Comparison of ENCODE assay signal across 9 cellular contexts in the genomic region with DNA sequence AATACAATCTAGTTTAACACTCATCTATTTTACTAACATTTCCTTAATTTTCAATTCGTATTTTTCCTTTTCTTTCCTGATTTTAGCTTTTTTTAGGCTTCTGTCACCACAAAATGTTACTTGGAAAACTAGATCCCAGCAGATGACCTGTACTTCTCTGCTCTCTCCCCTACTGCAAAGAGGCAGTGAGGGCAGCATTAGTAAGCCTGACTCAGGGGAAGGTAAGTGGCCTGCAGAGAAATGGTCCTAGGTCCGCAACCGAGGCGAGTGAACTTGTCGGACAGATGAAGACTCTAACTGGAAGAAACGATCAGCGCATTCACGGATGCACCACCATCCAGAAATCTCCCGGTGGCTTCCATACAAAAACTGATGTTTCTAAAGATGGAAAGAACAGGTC.
DNase-seq lines count a peak whose midpoint lies in the region; ATAC-seq and TF ChIP-seq lines count a peak whose summit lies in the region.
"Had no signal": no experiment of that assay in that cellular context is flagged by ENCODE, and none has a peak within 500 bp of the region (broad histone marks: within the 10 kb centered on the region; RNA-seq: fewer than 3 reads in every experiment).

No MANE protein-coding gene starts in this region.

- no peak overlapping the region for H2AFZ ChIP-seq in MM.1S (ENCODE audit: low read length)

- H3K27me3 ChIP-seq in MM.1S (replicated peaks; ENCODE audit: insufficient read depth, low read length), result no peaks in the 10 kb centered on the region
- H3K27me3 ChIP-seq: MG63 had no signal

- H3K27ac ChIP-seq in MM.1S (ENCODE audit: low read length), result peak overlapping the region; percentile 52; the same call in 1 of the 2 replicates

- no peaks in the 10 kb centered on the region for H3K9me3 Mint-ChIP-seq in dendritic cell treated with granulocyte-macrophage colony-stimulating factor and Interleukin-4, amounts not matched to agents 40 ng/mL and 50 ng/mL, for 4 days
- H3K9me3 Mint-ChIP-seq in nephron progenitor cell, result no peaks in the 10 kb centered on the region

- H3K4me3 ChIP-seq in MM.1S (ENCODE audit: low read length), result no peak overlapping the region

- peaks cover 82% of the 10 kb centered on the region for H3K4me1 Mint-ChIP-seq in dendritic cell treated with granulocyte-macrophage colony-stimulating factor and Interleukin-4, amounts not matched to agents 40 ng/mL and 50 ng/mL, for 4 days (ENCODE audit: low read depth)
- H3K4me1 Mint-ChIP-seq in nephron progenitor cell, result peaks cover 21% of the 10 kb centered on the region

- DNase-seq in AG08395 (ENCODE audit: low spot score) (peak; percentile 50), MM.1S (no peak), nephron progenitor cell (no peak), NCI-H1694 (lab: John Stamatoyannopoulos, UW) (no peak), DMS153 (lab: John Stamatoyannopoulos, UW) (no peak), NCI-H748 (lab: John Stamatoyannopoulos, UW; ENCODE audit: unreplicated experiment) (no peak)

- H3K9me3 ChIP-seq in MM.1S (replicated peaks; ENCODE audit: insufficient read depth, low read length), result no peaks in the 10 kb centered on the region
- H3K9me3 ChIP-seq: MG63 had no signal

- no peaks in the 10 kb centered on the region for H3K9me2 ChIP-seq in MM.1S (replicated peaks; ENCODE audit: insufficient read depth, low read length)

- no peak overlapping the region for H3K4me2 ChIP-seq in MM.1S (ENCODE audit: low read depth, low read length)

- peak overlapping the region; percentile 33 for H3K4me3 Mint-ChIP-seq in dendritic cell treated with granulocyte-macrophage colony-stimulating factor and Interleukin-4, amounts not matched to agents 40 ng/mL and 50 ng/mL, for 4 days
- H3K4me3 Mint-ChIP-seq in nephron progenitor cell, result no peak overlapping the region

- H4K20me1 ChIP-seq in MM.1S (ENCODE audit: insufficient read depth, low read length), result no peaks in the 10 kb centered on the region

- peaks cover 73% of the 10 kb centered on the region for H3K36me3 Mint-ChIP-seq in dendritic cell treated with granulocyte-macrophage colony-stimulating factor and Interleukin-4, amounts not matched to agents 40 ng/mL and 50 ng/mL, for 4 days (ENCODE audit: low read depth)
- peaks cover 26% of the 10 kb centered on the region for H3K36me3 Mint-ChIP-seq in nephron progenitor cell (ENCODE audit: low read depth)

- intact Hi-C loops in dendritic cell treated with granulocyte-macrophage colony-stimulating factor and Interleukin-4, amounts not matched to agents 40 ng/mL and 50 ng/mL, for 4 days (cut with micrococcal nuclease), result no loop called here

- peak overlapping the region; percentile 88 for H3K27ac Mint-ChIP-seq in dendritic cell treated with granulocyte-macrophage colony-stimulating factor and Interleukin-4, amounts not matched to agents 40 ng/mL and 50 ng/mL, for 4 days
- H3K27ac Mint-ChIP-seq in nephron progenitor cell, result peak overlapping the region; percentile 79

- no peaks in the 10 kb centered on the region for H3K27me3 Mint-ChIP-seq in dendritic cell treated with granulocyte-macrophage colony-stimulating factor and Interleukin-4, amounts not matched to agents 40 ng/mL and 50 ng/mL, for 4 days
- no peaks in the 10 kb centered on the region for H3K27me3 Mint-ChIP-seq in nephron progenitor cell (ENCODE audit: low read depth, poor library complexity)

- no peak for ATAC-seq in HG03469 (IDR thresholded peaks at IDR 0.05; ENCODE audit: unreplicated experiment)

- H3K9ac ChIP-seq in MM.1S (ENCODE audit: low read length), result no peak overlapping the region

- TF ChIP-seq CTCF in MM.1S (IDR thresholded peaks at IDR 0.05; ENCODE audit: low read length) (no peak), nephron progenitor cell (IDR thresholded peaks at IDR 0.05) (no peak)

- no peaks in the 10 kb centered on the region for H3K4me1 ChIP-seq in MM.1S (ENCODE audit: low read length)

- H3F3A ChIP-seq in MM.1S (ENCODE audit: insufficient read depth, low read length), result no peaks in the 10 kb centered on the region

- no peaks in the 10 kb centered on the region for H3K79me2 ChIP-seq in MM.1S (ENCODE audit: low read length)

- no peaks in the 10 kb centered on the region for H3K36me3 ChIP-seq in MM.1S (replicated peaks; ENCODE audit: insufficient read depth, low read length)
